ENCODE assay signal across 7 cellular contexts in genomic region chr9:127714020-127714835, GRCh38. TPM values are rescaled to one million over a fixed set of nuclear protein-coding genes. Genes with fewer than 3 reads are reported as not detected.
A peak's percentile ranks its signal among the peaks of the same experiment; 100 is the strongest.
DNase-seq lines count a peak whose midpoint lies in the region; ATAC-seq and TF ChIP-seq lines count a peak whose summit lies in the region.

No MANE protein-coding gene starts in this region.

- H3K27ac Mint-ChIP-seq in stimulated activated effector memory CD8-positive, alpha-beta T cell treated with anti-CD3 and anti-CD28 coated beads, Interleukin-12 subunit alpha, Interleukin-12 subunit beta, amount 100 ng/mL, for 72 hours: peak overlapping the region; percentile 56

- H3K4me1 ChIP-seq in HAP-1 (peaks cover 4% of the 10 kb centered on the region), right atrium auricular region (peaks cover 0 to 19% of the 10 kb centered on the region in 2 donors)

- H3K27ac ChIP-seq in VCaP: peak overlapping the region; percentile 54; the same call in 1 of the 2 replicates
- no peak overlapping the region for H3K27ac ChIP-seq in right atrium auricular region

- H3K27me3 ChIP-seq in HAP-1 (ENCODE audit: low read depth) (no peaks in the 10 kb centered on the region), right atrium auricular region (no peaks in the 10 kb centered on the region)

- ATAC-seq in stimulated activated effector memory CD8-positive, alpha-beta T cell treated with anti-CD3 and anti-CD28 coated beads, Interleukin-12 subunit alpha, Interleukin-12 subunit beta, amount 100 ng/mL, for 72 hours: no peak
- no peak for ATAC-seq in activated CD4-positive, CD25-positive, alpha-beta regulatory T cell treated with anti-CD3 and anti-CD28 coated beads, Interleukin-2, amount 50 U/mL, for 24 hours

- H3K9me3 ChIP-seq in HAP-1 (no peaks in the 10 kb centered on the region), right atrium auricular region (no peaks in the 10 kb centered on the region)

- H3K4me3 ChIP-seq in HAP-1: peak overlapping the region; percentile 51
- H3K4me3 ChIP-seq in right atrium auricular region: peak overlapping the region; percentile 56 to 68

- H3K36me3 ChIP-seq in HAP-1 (replicated peaks) (no peaks in the 10 kb centered on the region), right atrium auricular region (no peaks in the 10 kb centered on the region)

- H3K4me1 Mint-ChIP-seq in stimulated activated effector memory CD8-positive, alpha-beta T cell treated with anti-CD3 and anti-CD28 coated beads, Interleukin-12 subunit alpha, Interleukin-12 subunit beta, amount 100 ng/mL, for 72 hours: peaks cover 39% of the 10 kb centered on the region

- H3K36me3 Mint-ChIP-seq in stimulated activated effector memory CD8-positive, alpha-beta T cell treated with anti-CD3 and anti-CD28 coated beads, Interleukin-12 subunit alpha, Interleukin-12 subunit beta, amount 100 ng/mL, for 72 hours: peaks cover 14% of the 10 kb centered on the region

- in situ Hi-C loops in HAP-1 (cut with MboI; ENCODE audit: low sequenced_read_pairs): no loop called here

- H3K4me3 Mint-ChIP-seq in stimulated activated effector memory CD8-positive, alpha-beta T cell treated with anti-CD3 and anti-CD28 coated beads, Interleukin-12 subunit alpha, Interleukin-12 subunit beta, amount 100 ng/mL, for 72 hours: peak overlapping the region; percentile 94

- DNase-seq in HAP-1 (ENCODE audit: low spot score in 2 of 2) (no peak), right atrium auricular region (ENCODE audit: low spot score) (no peak), Kasumi-1 (lab: John Stamatoyannopoulos, UW) (no peak), RPMI8226 (no peak)
- DNase-seq in stimulated activated effector memory CD8-positive, alpha-beta T cell treated with anti-CD3 and anti-CD28 coated beads, Interleukin-12 subunit alpha, Interleukin-12 subunit beta, amount 100 ng/mL, for 72 hours (ENCODE audit: low spot score in 2 of 2): no peak

- no peak for TF ChIP-seq CTCF in VCaP (conservative IDR thresholded peaks at IDR 0.05)
- no peak for TF ChIP-seq CTCF in right atrium auricular region (IDR thresholded peaks at IDR 0.05)

- no peaks in the 10 kb centered on the region for H3K9me3 Mint-ChIP-seq in stimulated activated effector memory CD8-positive, alpha-beta T cell treated with anti-CD3 and anti-CD28 coated beads, Interleukin-12 subunit alpha, Interleukin-12 subunit beta, amount 100 ng/mL, for 72 hours

RNA-seq across cellular contexts. Expression of gene PTRH1, which starts 1.2 kb away (rescaled TPM):
- 10 to 100 TPM; 16.5 to 16.7 TPM for total RNA-seq in right atrium auricular region

RNA-seq across cellular contexts. Expression of gene TTC16, which starts 1.7 kb away (rescaled TPM):
- under 1 TPM; 0.11 to 0.16 TPM for total RNA-seq in right atrium auricular region

RNA-seq across cellular contexts. Expression of gene CFAP157, which starts 7.4 kb away (rescaled TPM):
- not detected for total RNA-seq in right atrium auricular region

RNA-seq across cellular contexts. Expression of gene TOR2A, which starts 20.9 kb away (rescaled TPM):
- 1 to 10 TPM; 3.9 to 7.0 TPM for total RNA-seq in right atrium auricular region
